1 cellular context compared by ENCODE assay signal in the genomic region with DNA sequence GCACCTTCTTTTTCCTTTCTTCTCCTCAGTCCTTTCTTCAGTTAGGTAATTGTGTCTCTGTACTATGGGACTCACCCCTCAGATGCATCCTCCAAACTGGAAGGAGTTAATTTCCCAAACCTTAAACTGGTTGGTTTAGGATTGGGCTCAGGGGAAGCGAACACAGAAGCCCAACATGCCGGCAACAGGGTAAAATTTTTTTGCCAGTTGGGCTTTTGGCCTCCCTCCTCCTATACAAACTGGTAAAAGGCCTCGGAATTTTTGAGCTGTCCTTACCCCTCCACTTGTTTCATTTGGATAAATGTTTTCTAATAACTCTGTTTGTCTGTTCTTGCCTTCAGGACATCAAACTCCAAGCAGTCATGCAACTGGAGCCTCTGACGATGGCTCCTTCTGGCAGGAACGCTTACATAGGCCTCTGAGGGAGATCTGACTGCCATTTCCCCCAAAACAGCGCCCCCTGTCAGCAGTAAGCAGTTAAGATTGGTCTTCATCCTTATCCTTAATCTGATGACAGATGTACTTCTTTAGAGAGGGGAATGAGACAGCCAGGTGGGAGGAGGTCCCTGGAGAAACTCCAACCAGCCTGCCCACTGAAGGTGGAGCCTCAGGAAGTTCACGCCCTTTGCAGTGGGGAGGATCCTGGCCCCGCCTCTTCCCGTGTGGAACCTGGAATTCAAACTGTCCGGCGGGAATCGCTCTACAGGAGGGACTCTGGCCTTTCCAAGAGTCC.
A peak's percentile ranks its signal among the peaks of the same experiment; 100 is the strongest.
TF ChIP-seq lines count a peak whose summit lies in the region.

No MANE protein-coding gene starts in this region.

TF ChIP-seq in GM23338, 12 proteins besides CTCF, POLR2A, EP300 and RAD21 (continued from another document):
- TF ChIP-seq ZNF462 (CRISPR knock-in tag; IDR thresholded peaks at IDR 0.05) (peak; percentile 43; the same call in 1 of the 2 replicates), JUNB (IDR thresholded peaks at IDR 0.05; ENCODE audit: unreplicated experiment) (no peak)
TF ChIP-seq in GM23338: peak in this region for 2.
